In the genomic region with DNA sequence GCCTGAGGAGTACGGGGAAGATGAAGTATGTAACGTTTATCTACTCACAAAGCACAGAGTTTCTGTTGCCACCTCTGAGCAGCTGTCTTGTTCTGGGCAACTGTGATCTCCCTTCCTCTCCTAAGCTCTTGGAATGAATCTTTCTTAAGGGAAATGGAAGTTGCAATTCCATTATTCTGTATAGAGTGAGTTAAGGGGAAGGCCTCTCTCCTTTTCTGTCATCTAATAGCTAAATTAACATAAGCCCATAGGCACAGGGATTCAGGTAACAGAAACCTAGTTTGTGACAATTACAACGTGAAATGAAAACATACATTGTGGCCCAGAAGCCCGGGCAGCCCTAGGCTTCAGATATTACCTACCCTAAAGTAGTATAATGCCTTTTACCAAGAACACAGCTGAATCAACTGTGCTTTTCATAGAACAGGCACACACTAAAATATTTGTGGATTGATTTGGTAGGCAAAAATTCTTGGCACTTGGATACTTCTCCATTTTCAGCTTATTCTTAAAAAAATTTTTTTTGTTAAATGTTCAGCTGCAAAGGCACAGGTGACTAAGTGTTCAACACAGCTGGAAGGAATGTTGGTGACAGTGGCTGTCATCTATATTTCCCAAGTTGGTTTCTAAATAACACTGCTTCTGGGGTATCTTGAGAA, we compare ENCODE assay signal across 9 cellular contexts. TPM values are rescaled to one million over a fixed set of nuclear protein-coding genes. Genes with fewer than 3 reads are reported as not detected.
DNase-seq lines count a peak whose midpoint lies in the region; ATAC-seq and TF ChIP-seq lines count a peak whose summit lies in the region.
"Had no signal": no experiment of that assay in that cellular context is flagged by ENCODE, and none has a peak within 500 bp of the region (broad histone marks: within the 10 kb centered on the region; RNA-seq: fewer than 3 reads in every experiment).

No MANE protein-coding gene starts in this region.

- TF ChIP-seq CTCF in upper lobe of right lung (IDR thresholded peaks at IDR 0.05) = no peak

- H3K4me1 Mint-ChIP-seq in activated naive CD4-positive, alpha-beta T cell treated with anti-CD3 and anti-CD28 coated beads, Interleukin-2, amount 50 U/mL, for 24 hours = peaks cover 88% of the 10 kb centered on the region
- peaks cover 88% of the 10 kb centered on the region for H3K4me1 Mint-ChIP-seq in activated naive CD8-positive, alpha-beta T cell (ENCODE audit: low read depth)
- peaks cover 69 to 87% (median 84%) of the 10 kb centered on the region in 3 donors for H3K4me1 Mint-ChIP-seq in naive B cell

- peak overlapping the region; percentile 70 for H3K4me3 Mint-ChIP-seq in activated naive CD4-positive, alpha-beta T cell treated with anti-CD3 and anti-CD28 coated beads, Interleukin-2, amount 50 U/mL, for 24 hours
- H3K4me3 Mint-ChIP-seq in activated naive CD8-positive, alpha-beta T cell = peak overlapping the region; percentile 94
- peak overlapping the region; percentile 72 to 100 (median 92) for H3K4me3 Mint-ChIP-seq in naive B cell

- no peaks in the 10 kb centered on the region for H3K27me3 Mint-ChIP-seq in activated naive CD4-positive, alpha-beta T cell treated with anti-CD3 and anti-CD28 coated beads, Interleukin-2, amount 50 U/mL, for 24 hours
- H3K27me3 Mint-ChIP-seq in activated naive CD8-positive, alpha-beta T cell = no peaks in the 10 kb centered on the region
- no peaks in the 10 kb centered on the region for H3K27me3 Mint-ChIP-seq in naive B cell

- H3K4me1 ChIP-seq in upper lobe of right lung = peaks cover 44% of the 10 kb centered on the region

- ATAC-seq in naive B cell (ENCODE audit: low read depth in 2 of 2) (no peak), upper lobe of right lung (no peak), HG02884 (IDR thresholded peaks at IDR 0.05; ENCODE audit: unreplicated experiment) (no peak)

- peak overlapping the region; percentile 52 for H3K27ac ChIP-seq in upper lobe of right lung

- no peaks in the 10 kb centered on the region for H3K9me3 ChIP-seq in upper lobe of right lung

- no peaks in the 10 kb centered on the region for H3K27me3 ChIP-seq in upper lobe of right lung

- intact Hi-C loops in upper lobe of right lung (cut with DNase I) = no loop called here

- no peak for DNase-seq in activated naive CD4-positive, alpha-beta T cell treated with anti-CD3 and anti-CD28 coated beads, Interleukin-2, amount 50 U/mL, for 16 hours
- DNase-seq in naive B cell = no peak
- no peak for DNase-seq in upper lobe of right lung
- DNase-seq in NCI-H2196 treated with DMSO at 0.1 percent for 48 hours (lab: John Stamatoyannopoulos, UW; ENCODE audit: unreplicated experiment) = no peak
- DNase-seq in SIG-M5 (lab: John Stamatoyannopoulos, UW) = no peak
- DNase-seq: AML-193 had no signal

- H3K36me3 Mint-ChIP-seq in activated naive CD4-positive, alpha-beta T cell treated with anti-CD3 and anti-CD28 coated beads, Interleukin-2, amount 50 U/mL, for 24 hours = no peaks in the 10 kb centered on the region
- no peaks in the 10 kb centered on the region for H3K36me3 Mint-ChIP-seq in activated naive CD8-positive, alpha-beta T cell
- peaks cover 0 to 8% of the 10 kb centered on the region in 2 donors for H3K36me3 Mint-ChIP-seq in naive B cell

- H3K36me3 ChIP-seq in upper lobe of right lung = no peaks in the 10 kb centered on the region

- no peaks in the 10 kb centered on the region for H3K9me3 Mint-ChIP-seq in activated naive CD4-positive, alpha-beta T cell treated with anti-CD3 and anti-CD28 coated beads, Interleukin-2, amount 50 U/mL, for 24 hours
- H3K9me3 Mint-ChIP-seq in activated naive CD8-positive, alpha-beta T cell (ENCODE audit: low read depth) = no peaks in the 10 kb centered on the region
- H3K9me3 Mint-ChIP-seq in naive B cell = no peaks in the 10 kb centered on the region

- H3K27ac Mint-ChIP-seq in activated naive CD4-positive, alpha-beta T cell treated with anti-CD3 and anti-CD28 coated beads, Interleukin-2, amount 50 U/mL, for 24 hours = peak overlapping the region; percentile 84
- peak overlapping the region; percentile 96 for H3K27ac Mint-ChIP-seq in activated naive CD8-positive, alpha-beta T cell
- H3K27ac Mint-ChIP-seq in naive B cell = peak overlapping the region; percentile 95 to 100 (median 98)

- H3K4me3 ChIP-seq in upper lobe of right lung = no peak overlapping the region

RNA-seq across cellular contexts. Expression of gene PDCD4, which starts 3.8 kb away (rescaled TPM):
- polyA plus RNA-seq in naive B cell (ENCODE audit: low read depth in 6 of 6) = 100 to 1,000 TPM; 197 to 439 (median 323) TPM
- 48.6 TPM for total RNA-seq in upper lobe of right lung

RNA-seq across cellular contexts. Expression of gene BBIP1, which starts 51.0 kb away (rescaled TPM):
- polyA plus RNA-seq in naive B cell (ENCODE audit: low read depth in 6 of 6) = 10 to 100 TPM; 10.6 to 22.4 (median 18.2) TPM
- 25.3 TPM for total RNA-seq in upper lobe of right lung

RNA-seq across cellular contexts. Expression of gene SHOC2, which starts 51.5 kb away (rescaled TPM):
- polyA plus RNA-seq in naive B cell (ENCODE audit: low read depth in 6 of 6) = 100 to 1,000 TPM in 5 of 6 donors, 10 to 100 TPM in 1; 92.5 to 139 (median 123) TPM
- total RNA-seq in upper lobe of right lung = 58.4 TPM
